ENCODE assay signal across 26 cellular contexts in genomic region chr2:103734911-103735310, GRCh38.
"Had no signal": no experiment of that assay in that cellular context is flagged by ENCODE, and none has a peak within 500 bp of the region (broad histone marks: within the 10 kb centered on the region; RNA-seq: fewer than 3 reads in every experiment).

No MANE protein-coding gene starts in this region.

- DNase-seq: activated CD4-positive, alpha-beta memory T cell treated with anti-CD3 and anti-CD28 coated beads, Interleukin-2, amount 10 ng/mL, durations not matched to agents 7 days and 5 days; activated CD4-positive, alpha-beta T cell treated with anti-CD3 and anti-CD28 coated beads, Interleukin-2, amount 10 ng/mL, durations not matched to agents 24 days and 14 days; activated CD8-positive, alpha-beta memory T cell treated with anti-CD3 and anti-CD28 coated beads, Interleukin-2, amount 50 U/mL, for 48 hours; activated gamma-delta T cell; activated naive CD4-positive, alpha-beta T cell treated with anti-CD3 and anti-CD28 coated beads, Interleukin-2, amount 50 U/mL, for 16 hours; activated T-cell treated with anti-CD3 and anti-CD28 coated beads, Interleukin-2, amount 50 U/mL, for 24 hours; amniotic stem cell; brain microvascular endothelial cell; cortex of kidney; effector memory CD8-positive, alpha-beta T cell; foreskin fibroblast; head of caudate nucleus; hypothalamus; islet precursor cell; left ventricle myocardium superior; stimulated activated CD4-positive, alpha-beta T cell treated with anti-CD3 and anti-CD28 coated beads, Interleukin-1b, Interleukin-23, amount 100 ng/mL, for 48 hours; stimulated activated naive B cell treated with anti-CD40 and anti-IgM and Interleukin-4, amounts not matched to agents 10 μg/mL and 1 μg/mL and 100 μg/mL, for 72 hours; stomach; thyroid gland; upper lobe of left lung had no signal

- ATAC-seq: activated CD4-positive, CD25-positive, alpha-beta regulatory T cell treated with anti-CD3 and anti-CD28 coated beads, Interleukin-2, amount 50 U/mL, for 24 hours; effector memory CD8-positive, alpha-beta T cell; esophagus mucosa; left ventricle myocardium superior; stimulated activated naive B cell treated with anti-CD40 and anti-IgM and Interleukin-4, amounts not matched to agents 10 μg/mL and 1 μg/mL and 100 μg/mL, for 72 hours had no signal

- H3K4me1 ChIP-seq: right atrium auricular region, stomach, thyroid gland, upper lobe of left lung, vagina had no signal

- H3K27me3 ChIP-seq: brain microvascular endothelial cell, right atrium auricular region, stomach, thyroid gland, upper lobe of left lung, vagina had no signal

- H3K9me3 ChIP-seq: thyroid gland, vagina had no signal

- H3K36me3 ChIP-seq: brain microvascular endothelial cell, right atrium auricular region, stomach, thyroid gland, upper lobe of left lung, vagina had no signal

- H3K4me2 ChIP-seq: smooth muscle cell had no signal

- H3K27ac ChIP-seq: brain microvascular endothelial cell, right atrium auricular region, stomach, thyroid gland, upper lobe of left lung, vagina, VCaP had no signal

- H3K4me3 ChIP-seq: right atrium auricular region, smooth muscle cell, stomach, thyroid gland, upper lobe of left lung, vagina had no signal
